Comparison of ENCODE assay signal across 11 cellular contexts in genomic region chr13:102913924-102914628, GRCh38.
DNase-seq lines count a peak whose midpoint lies in the region; ATAC-seq and TF ChIP-seq lines count a peak whose summit lies in the region.
"Had no signal": no experiment of that assay in that cellular context is flagged by ENCODE, and none has a peak within 500 bp of the region (broad histone marks: within the 10 kb centered on the region; RNA-seq: fewer than 3 reads in every experiment).

No MANE protein-coding gene starts in this region.

- peaks cover under 1% of the 10 kb centered on the region for H3K27me3 Mint-ChIP-seq in brain
- no peaks in the 10 kb centered on the region for H3K27me3 Mint-ChIP-seq in type B pancreatic cell

- peaks cover 38% of the 10 kb centered on the region for H3K4me1 Mint-ChIP-seq in brain
- peaks cover 32% of the 10 kb centered on the region for H3K4me1 Mint-ChIP-seq in type B pancreatic cell (ENCODE audit: unreplicated experiment)
- H3K4me1 Mint-ChIP-seq: activated naive CD8-positive, alpha-beta T cell treated with anti-CD3 and anti-CD28 coated beads for 36 hours had no signal

- TF ChIP-seq CTCF in MM.1S (IDR thresholded peaks at IDR 0.05; ENCODE audit: low read length) (no peak), brain (conservative IDR thresholded peaks at IDR 0.05) (no peak), type B pancreatic cell (conservative IDR thresholded peaks at IDR 0.05) (no peak)

- H3K27ac ChIP-seq in MM.1S (ENCODE audit: low read length): no peak overlapping the region

- peaks cover 5 to 9% (median 5%) of the 10 kb centered on the region in 5 experiments for H3K9me3 Mint-ChIP-seq in brain
- peaks cover 5% of the 10 kb centered on the region for H3K9me3 Mint-ChIP-seq in type B pancreatic cell
- H3K9me3 Mint-ChIP-seq: activated naive CD8-positive, alpha-beta T cell treated with anti-CD3 and anti-CD28 coated beads for 36 hours had no signal

- ATAC-seq in HG03039 (IDR thresholded peaks at IDR 0.05; ENCODE audit: unreplicated experiment) (no peak), HG03457 (IDR thresholded peaks at IDR 0.05; ENCODE audit: unreplicated experiment) (no peak)

- DNase-seq in AG08395 (ENCODE audit: low spot score) (peak; percentile 6), MM.1S (no peak), iris pigment epithelial cell (ENCODE audit: low read depth) (peak; percentile 35), NCI-H146 (lab: John Stamatoyannopoulos, UW) (no peak), type B pancreatic cell (ENCODE audit: extremely low spot score, unreplicated experiment) (no peak)
- DNase-seq: activated CD4-positive, alpha-beta T cell treated with anti-CD3 and anti-CD28 coated beads, Interleukin-2, amount 50 U/mL, for 4 hours; activated naive CD8-positive, alpha-beta T cell treated with anti-CD3 and anti-CD28 coated beads for 36 hours; stimulated activated naive CD4-positive, alpha-beta T cell had no signal

- H3K4me1 ChIP-seq in MM.1S (ENCODE audit: low read length): no peaks in the 10 kb centered on the region

- H3K27me3 ChIP-seq in MM.1S (replicated peaks; ENCODE audit: insufficient read depth, low read length): no peaks in the 10 kb centered on the region

- H3K4me2 ChIP-seq in MM.1S (ENCODE audit: low read depth, low read length): peak overlapping the region; percentile 23; the same call in 1 of the 2 replicates

- no peaks in the 10 kb centered on the region for H3K79me2 ChIP-seq in MM.1S (ENCODE audit: low read length)

- no peaks in the 10 kb centered on the region for H3F3A ChIP-seq in MM.1S (ENCODE audit: insufficient read depth, low read length)

- H3K9me2 ChIP-seq in MM.1S (replicated peaks; ENCODE audit: insufficient read depth, low read length): no peaks in the 10 kb centered on the region

- H3K4me3 Mint-ChIP-seq in brain (peak overlapping the region in 2 of 5 experiments; percentile 11 to 49), type B pancreatic cell (no peak overlapping the region)
- H3K4me3 Mint-ChIP-seq: activated naive CD8-positive, alpha-beta T cell treated with anti-CD3 and anti-CD28 coated beads for 36 hours had no signal

- H4K20me1 ChIP-seq in MM.1S (ENCODE audit: insufficient read depth, low read length): no peaks in the 10 kb centered on the region

- peak overlapping the region; percentile 29; the same call in 1 of the 2 replicates for H2AFZ ChIP-seq in MM.1S (ENCODE audit: low read length)

- H3K36me3 ChIP-seq in MM.1S (replicated peaks; ENCODE audit: insufficient read depth, low read length): no peaks in the 10 kb centered on the region

- no peaks in the 10 kb centered on the region for H3K9me3 ChIP-seq in MM.1S (replicated peaks; ENCODE audit: insufficient read depth, low read length)

- peak overlapping the region in 4 of 5 experiments; percentile 22 to 70 (median 62) for H3K27ac Mint-ChIP-seq in brain
- no peak overlapping the region for H3K27ac Mint-ChIP-seq in type B pancreatic cell
- H3K27ac Mint-ChIP-seq: activated naive CD8-positive, alpha-beta T cell treated with anti-CD3 and anti-CD28 coated beads for 36 hours had no signal

- H3K4me3 ChIP-seq in MM.1S (ENCODE audit: low read length): no peak overlapping the region

- H3K9ac ChIP-seq in MM.1S (ENCODE audit: low read length): no peak overlapping the region

- H3K36me3 Mint-ChIP-seq in brain (no peaks in the 10 kb centered on the region), type B pancreatic cell (no peaks in the 10 kb centered on the region)
- H3K36me3 Mint-ChIP-seq: activated naive CD8-positive, alpha-beta T cell treated with anti-CD3 and anti-CD28 coated beads for 36 hours had no signal

Comparison
In these comparisons a context has a peak if more than half of its experiments do, and no peak if none do; other contexts are left out.
1. DNase-seq: peak in AG08395 (single experiment) and iris pigment epithelial cell (single experiment); none in MM.1S (single experiment), NCI-H146 (single experiment) and type B pancreatic cell (single experiment).